Comparison of ENCODE assay signal across 8 cellular contexts in genomic region chr11:48018561-48019229, GRCh38. TPM values are rescaled to one million over a fixed set of nuclear protein-coding genes. Genes with fewer than 3 reads are reported as not detected.
DNase-seq lines count a peak whose midpoint lies in the region; ATAC-seq, FAIRE-seq and TF ChIP-seq lines count a peak whose summit lies in the region.

No MANE protein-coding gene starts in this region.

- H3K4me1 ChIP-seq in effector memory CD4-positive, alpha-beta T cell (ENCODE audit: control insufficient read depth, insufficient read depth, low read length, poor library complexity, severe bottlenecking) = peaks cover 64% of the 10 kb centered on the region
- H3K4me1 ChIP-seq in neutrophil (ENCODE audit: control insufficient read depth in 1 of 2, insufficient read depth in 1 of 2, low read depth in 1 of 2, low read length in 1 of 2) = peaks cover 100% of the 10 kb centered on the region in 2 experiments

- TF ChIP-seq CTCF in neutrophil (IDR thresholded peaks at IDR 0.05) = no peak

- no peaks in the 10 kb centered on the region for H3K9me3 ChIP-seq in effector memory CD4-positive, alpha-beta T cell (ENCODE audit: control insufficient read depth, low read length)
- no peaks in the 10 kb centered on the region for H3K9me3 ChIP-seq in neutrophil

- H3K4me3 ChIP-seq in effector memory CD4-positive, alpha-beta T cell (ENCODE audit: insufficient read depth, low read depth, low read length, poor library complexity, severe bottlenecking) = no peak overlapping the region
- peak overlapping the region in 1 of 2 experiments; percentile 48 for H3K4me3 ChIP-seq in neutrophil (ENCODE audit: low read depth in 1 of 2, low read length in 1 of 2)

- no peaks in the 10 kb centered on the region for H3K27me3 ChIP-seq in effector memory CD4-positive, alpha-beta T cell (replicated peaks; ENCODE audit: control insufficient read depth, insufficient read depth, low read length, poor library complexity, severe bottlenecking)
- H3K27me3 ChIP-seq in neutrophil = no peaks in the 10 kb centered on the region

- no peaks in the 10 kb centered on the region for H3K36me3 ChIP-seq in effector memory CD4-positive, alpha-beta T cell (ENCODE audit: control insufficient read depth, insufficient read depth, low read length)
- H3K36me3 ChIP-seq in neutrophil = no peaks in the 10 kb centered on the region

- ATAC-seq in GM18505 (IDR thresholded peaks at IDR 0.05; ENCODE audit: unreplicated experiment) = no peak

- TF ChIP-seq POLR2A in GM12892 (IDR thresholded peaks at IDR 0.05; ENCODE audit: low read depth, low read length) = no peak
- no peak for TF ChIP-seq POLR2A in GM18505 (IDR thresholded peaks at IDR 0.05; ENCODE audit: borderline replicate concordance, extremely low read depth, insufficient read depth, insufficient read length)

- peak overlapping the region; percentile 57 for H3K27ac ChIP-seq in effector memory CD4-positive, alpha-beta T cell (ENCODE audit: insufficient read depth, low read length, poor library complexity, severe bottlenecking)
- H3K27ac ChIP-seq in neutrophil = peak overlapping the region; percentile 95

- DNase-seq in GM12892 (ENCODE audit: insufficient read length) (no peak), NCI-H526 treated with DMSO at 0.1 percent for 48 hours (lab: John Stamatoyannopoulos, UW) (peak; percentile 99), NCI-H748 (lab: John Stamatoyannopoulos, UW; ENCODE audit: unreplicated experiment) (no peak), NCI-H1092 treated with DMSO at 0.1 percent for 48 hours (lab: John Stamatoyannopoulos, UW) (no peak)
- DNase-seq in effector memory CD4-positive, alpha-beta T cell = no peak
- no peak for DNase-seq in stimulated activated CD4-positive, alpha-beta T cell treated with anti-CD3 and anti-CD28 coated beads, Interleukin-4, amount 100 ng/mL, for 1 hour

- peak; percentile 9 for FAIRE-seq in GM12892 (lab: Jason Lieb, UNC)

RNA-seq across cellular contexts. Expression of gene PTPRJ, which starts 38.3 kb away (rescaled TPM):
- 6.9 TPM for polyA plus RNA-seq in GM12892 (2012; ENCODE audit: missing spikeins)
